8 cellular contexts compared by ENCODE assay signal in genomic region chr19:55675661-55676354, GRCh38. TPM values are rescaled to one million over a fixed set of nuclear protein-coding genes. Genes with fewer than 3 reads are reported as not detected.
A peak's percentile ranks its signal among the peaks of the same experiment; 100 is the strongest.
DNase-seq lines count a peak whose midpoint lies in the region; ATAC-seq and TF ChIP-seq lines count a peak whose summit lies in the region.

No MANE protein-coding gene starts in this region.

- no peak for ATAC-seq in activated naive CD8-positive, alpha-beta T cell treated with anti-CD3 and anti-CD28 coated beads, Interleukin-2, amount 10 ng/mL, durations not matched to agents 7 days and 5 days (ENCODE audit: low read depth)
- ATAC-seq in GM19023 (IDR thresholded peaks at IDR 0.05; ENCODE audit: unreplicated experiment): no peak

- peaks cover 46% of the 10 kb centered on the region for H3K36me3 Mint-ChIP-seq in T-helper 2 cell treated with Interferon-gamma antibody and Interleukin-4, amounts not matched to agents 5 μg/mL and 100 μg/mL, for 36 hours (ENCODE audit: low read depth)
- peaks cover 13% of the 10 kb centered on the region for H3K36me3 Mint-ChIP-seq in activated naive CD8-positive, alpha-beta T cell treated with anti-CD3 and anti-CD28 coated beads, Interleukin-2, amount 10 ng/mL, durations not matched to agents 7 days and 5 days

- WGBS in testis, 2 donors: 4% methylated on average over 16 of the region's 16 CpGs

- intact Hi-C loops in testis (cut with DNase I; ENCODE audit: low total_unique reads): no loop called here

- no peaks in the 10 kb centered on the region for H3K9me3 ChIP-seq in testis

- peak overlapping the region; percentile 93 for H3K27ac Mint-ChIP-seq in T-helper 2 cell treated with Interferon-gamma antibody and Interleukin-4, amounts not matched to agents 5 μg/mL and 100 μg/mL, for 36 hours
- H3K27ac Mint-ChIP-seq in activated naive CD8-positive, alpha-beta T cell treated with anti-CD3 and anti-CD28 coated beads, Interleukin-2, amount 10 ng/mL, durations not matched to agents 7 days and 5 days: peak overlapping the region; percentile 97

- TF ChIP-seq CTCF in kidney epithelial cell (IDR thresholded peaks at IDR 0.05; ENCODE audit: insufficient read depth, low read length, poor library complexity, severe bottlenecking): no peak
- TF ChIP-seq CTCF in testis (IDR thresholded peaks at IDR 0.05): no peak

- peaks cover 28% of the 10 kb centered on the region for H3K4me1 Mint-ChIP-seq in T-helper 2 cell treated with Interferon-gamma antibody and Interleukin-4, amounts not matched to agents 5 μg/mL and 100 μg/mL, for 36 hours (ENCODE audit: low read depth)
- peaks cover 34% of the 10 kb centered on the region for H3K4me1 Mint-ChIP-seq in activated naive CD8-positive, alpha-beta T cell treated with anti-CD3 and anti-CD28 coated beads, Interleukin-2, amount 10 ng/mL, durations not matched to agents 7 days and 5 days

- H3K4me1 ChIP-seq in testis: peaks cover 74% of the 10 kb centered on the region

- peak overlapping the region; percentile 97 for H3K4me3 Mint-ChIP-seq in T-helper 2 cell treated with Interferon-gamma antibody and Interleukin-4, amounts not matched to agents 5 μg/mL and 100 μg/mL, for 36 hours
- peak overlapping the region; percentile 99 for H3K4me3 Mint-ChIP-seq in activated naive CD8-positive, alpha-beta T cell treated with anti-CD3 and anti-CD28 coated beads, Interleukin-2, amount 10 ng/mL, durations not matched to agents 7 days and 5 days

- POLR2A ChIA-PET in activated naive CD8-positive, alpha-beta T cell treated with anti-CD3 and anti-CD28 coated beads, Interleukin-2, amount 10 ng/mL, durations not matched to agents 7 days and 5 days (lab: Charles Lee): no interaction called here

- TF ChIP-seq POLR2A in testis (IDR thresholded peaks at IDR 0.05): no peak

- no peak for DNase-seq in T-helper 2 cell treated with Interferon-gamma antibody and Interleukin-4, amounts not matched to agents 5 μg/mL and 100 μg/mL, for 36 hours (ENCODE audit: low spot score)
- DNase-seq in T-helper 2 cell (no peak), kidney epithelial cell (ENCODE audit: low read depth) (no peak), testis (no peak), retina (no peak), SK-N-DZ (ENCODE audit: low spot score) (no peak)
- DNase-seq in activated naive CD8-positive, alpha-beta T cell treated with anti-CD3 and anti-CD28 coated beads, Interleukin-2, amount 10 ng/mL, durations not matched to agents 7 days and 5 days: no peak

- H3K9me3 Mint-ChIP-seq in T-helper 2 cell treated with Interferon-gamma antibody and Interleukin-4, amounts not matched to agents 5 μg/mL and 100 μg/mL, for 36 hours: no peaks in the 10 kb centered on the region
- no peaks in the 10 kb centered on the region for H3K9me3 Mint-ChIP-seq in activated naive CD8-positive, alpha-beta T cell treated with anti-CD3 and anti-CD28 coated beads, Interleukin-2, amount 10 ng/mL, durations not matched to agents 7 days and 5 days

- no peaks in the 10 kb centered on the region for H3K27me3 Mint-ChIP-seq in T-helper 2 cell treated with Interferon-gamma antibody and Interleukin-4, amounts not matched to agents 5 μg/mL and 100 μg/mL, for 36 hours (ENCODE audit: low read depth)
- no peaks in the 10 kb centered on the region for H3K27me3 Mint-ChIP-seq in activated naive CD8-positive, alpha-beta T cell treated with anti-CD3 and anti-CD28 coated beads, Interleukin-2, amount 10 ng/mL, durations not matched to agents 7 days and 5 days

- H3K27ac ChIP-seq in testis: peak overlapping the region; percentile 69 to 93

- H3K36me3 ChIP-seq in kidney epithelial cell (ENCODE audit: control insufficient read depth, insufficient read depth, low read length): peaks cover 2% of the 10 kb centered on the region
- no peaks in the 10 kb centered on the region for H3K36me3 ChIP-seq in testis (ENCODE audit: low read depth, missing control alignments)

- H3K4me3 ChIP-seq in kidney epithelial cell (ENCODE audit: low read depth, low read length): peak overlapping the region; percentile 84
- H3K4me3 ChIP-seq in testis: peak overlapping the region; percentile 88 to 98

- H3K27me3 ChIP-seq in kidney epithelial cell (ENCODE audit: control insufficient read depth, insufficient read depth, low read length) (no peaks in the 10 kb centered on the region), testis (no peaks in the 10 kb centered on the region)

RNA-seq across cellular contexts. Expression of gene EPN1, which starts 0.8 kb away (rescaled TPM):
- total RNA-seq in activated naive CD8-positive, alpha-beta T cell treated with anti-CD3 and anti-CD28 coated beads, Interleukin-2, amount 10 ng/mL, durations not matched to agents 7 days and 5 days: 10 to 100 TPM; 55.3 to 58.2 TPM
- total RNA-seq in kidney epithelial cell: 155 and 186 TPM in 2 replicates
- total RNA-seq in testis: 100 to 1,000 TPM; 176 to 303 TPM
- polyA plus RNA-seq in testis (ENCODE audit: insufficient read depth, low read depth, low replicate concordance): 134 TPM
- polyA plus RNA-seq in SK-N-DZ (2014; cell fraction: cytosol; rRNA removed): 66.2 and 76.6 TPM in 2 replicates
- polyA plus RNA-seq in SK-N-DZ (2014; cell fraction: nucleus; rRNA removed): 19.2 and 41.3 TPM in 2 replicates

RNA-seq across cellular contexts. Expression of gene U2AF2, which starts 21.0 kb away (rescaled TPM):
- 100 to 1,000 TPM; 257 to 267 TPM for total RNA-seq in activated naive CD8-positive, alpha-beta T cell treated with anti-CD3 and anti-CD28 coated beads, Interleukin-2, amount 10 ng/mL, durations not matched to agents 7 days and 5 days
- 153 and 164 TPM in 2 replicates for total RNA-seq in kidney epithelial cell
- 100 to 1,000 TPM; 264 to 281 TPM for total RNA-seq in testis
- polyA plus RNA-seq in testis (ENCODE audit: insufficient read depth, low read depth, low replicate concordance): 163 TPM
- polyA plus RNA-seq in SK-N-DZ (2014; cell fraction: cytosol; rRNA removed): 120 and 160 TPM in 2 replicates
- 129 and 133 TPM in 2 replicates for polyA plus RNA-seq in SK-N-DZ (2014; cell fraction: nucleus; rRNA removed)

RNA-seq across cellular contexts. Expression of gene CCDC106, which starts 27.8 kb away (rescaled TPM):
- total RNA-seq in activated naive CD8-positive, alpha-beta T cell treated with anti-CD3 and anti-CD28 coated beads, Interleukin-2, amount 10 ng/mL, durations not matched to agents 7 days and 5 days: 10 to 100 TPM; 12.1 to 13.4 TPM
- total RNA-seq in kidney epithelial cell: 12.0 and 12.2 TPM in 2 replicates
- total RNA-seq in testis: 10 to 100 TPM; 57.0 to 84.9 TPM
- polyA plus RNA-seq in testis (ENCODE audit: insufficient read depth, low read depth, low replicate concordance): 34.5 TPM
- polyA plus RNA-seq in SK-N-DZ (2014; cell fraction: cytosol; rRNA removed): 12.5 and 14.6 TPM in 2 replicates
- polyA plus RNA-seq in SK-N-DZ (2014; cell fraction: nucleus; rRNA removed): 18.2 and 20.0 TPM in 2 replicates

RNA-seq across cellular contexts. Expression of gene ZNF581, which starts 32.4 kb away (rescaled TPM):
- total RNA-seq in activated naive CD8-positive, alpha-beta T cell treated with anti-CD3 and anti-CD28 coated beads, Interleukin-2, amount 10 ng/mL, durations not matched to agents 7 days and 5 days: 10 to 100 TPM; 28.6 to 31.7 TPM
- total RNA-seq in kidney epithelial cell: 36.9 and 41.8 TPM in 2 replicates
- total RNA-seq in testis: 10 to 100 TPM; 17.3 to 31.2 TPM
- polyA plus RNA-seq in testis (ENCODE audit: insufficient read depth, low read depth, low replicate concordance): 18.4 TPM
- polyA plus RNA-seq in SK-N-DZ (2014; cell fraction: cytosol; rRNA removed): 12.8 and 16.3 TPM in 2 replicates
- 13.8 and 14.5 TPM in 2 replicates for polyA plus RNA-seq in SK-N-DZ (2014; cell fraction: nucleus; rRNA removed)

RNA-seq across cellular contexts. Expression of gene ZNF580, which starts 35.0 kb away (rescaled TPM):
- total RNA-seq in activated naive CD8-positive, alpha-beta T cell treated with anti-CD3 and anti-CD28 coated beads, Interleukin-2, amount 10 ng/mL, durations not matched to agents 7 days and 5 days: 10 to 100 TPM; 56.6 to 59.8 TPM
- 10.1 and 10.4 TPM in 2 replicates for total RNA-seq in kidney epithelial cell
- total RNA-seq in testis: 10 to 100 TPM; 37.6 to 38.0 TPM
- 21.7 TPM for polyA plus RNA-seq in testis (ENCODE audit: insufficient read depth, low read depth, low replicate concordance)
- polyA plus RNA-seq in SK-N-DZ (2014; cell fraction: cytosol; rRNA removed): 6.5 and 12.3 TPM in 2 replicates
- polyA plus RNA-seq in SK-N-DZ (2014; cell fraction: nucleus; rRNA removed): 12.4 and 15.1 TPM in 2 replicates
